In the genomic region with DNA sequence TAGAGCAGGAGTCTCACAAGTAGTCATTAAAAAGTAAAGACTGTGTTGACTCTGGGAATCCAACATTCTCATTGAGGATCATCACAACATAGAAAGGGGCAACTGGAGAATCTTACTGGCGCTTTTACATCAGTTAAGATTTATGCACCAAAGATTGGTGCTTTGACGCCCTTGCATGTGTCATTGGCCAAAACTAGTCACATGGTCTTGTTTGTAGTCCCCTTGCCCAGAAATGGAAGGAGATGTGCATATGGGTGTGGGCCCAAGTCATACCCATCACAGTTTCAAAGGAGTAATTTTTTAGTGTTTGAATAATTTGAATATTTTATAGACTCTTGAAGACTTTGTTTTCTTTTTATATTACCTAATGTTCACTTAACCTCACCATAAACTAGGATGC, we compare ENCODE assay signal across 19 cellular contexts.
DNase-seq lines count a peak whose midpoint lies in the region; ATAC-seq and TF ChIP-seq lines count a peak whose summit lies in the region.
"Had no signal": no experiment of that assay in that cellular context is flagged by ENCODE, and none has a peak within 500 bp of the region (broad histone marks: within the 10 kb centered on the region; RNA-seq: fewer than 3 reads in every experiment).

No MANE protein-coding gene starts in this region.

- H3K27ac Mint-ChIP-seq in WTC11, result 0 out of 2 replicates have a peak overlapping the region, but pooled peaks have one; percentile 21
- H3K27ac Mint-ChIP-seq: B cell; CD4-positive, alpha-beta T cell; CD8-positive, alpha-beta T cell had no signal

- no peaks in the 10 kb centered on the region for H3K9me3 Mint-ChIP-seq in WTC11

- H3K36me3 ChIP-seq in DND-41 (ENCODE audit: insufficient read depth, low read length) (no peaks in the 10 kb centered on the region), osteoblast (ENCODE audit: insufficient read depth, low read length) (no peaks in the 10 kb centered on the region)
- H3K36me3 ChIP-seq: BLaER1 treated with 17β-estradiol and CSF1 and Interleukin-3, amounts not matched to agents 10 nM and 100 nM had no signal

- no peak for DNase-seq in DND-41
- DNase-seq in WTC11 (ENCODE audit: low spot score), result no peak
- peak; percentile 1 for DNase-seq in osteoblast (ENCODE audit: insufficient read length, low spot score, missing footprints)
- DNase-seq in caudate nucleus (lab: John Stamatoyannopoulos, UW), result no peak
- DNase-seq: AML-193; Caco-2; Calu3; CD4-positive, alpha-beta T cell; CD8-positive, alpha-beta T cell; DMS79 treated with DMSO at 0.1 percent for 48 hours; EL; GDM1 had no signal

- CTCF ChIA-PET in WTC11 (lab: Charles Lee), result no interaction called here

- ATAC-seq in DND-41 (ENCODE audit: insufficient read depth, low read depth) (no peak), WTC11 (peak; percentile 13; the same call in 1 of the 2 replicates), HG03095 (IDR thresholded peaks at IDR 0.05; ENCODE audit: unreplicated experiment) (no peak)
- ATAC-seq: A549; CD8-positive, alpha-beta T cell; GM12878 had no signal

- H3K4me2 ChIP-seq in DND-41 (ENCODE audit: insufficient read depth, low read length) (no peak overlapping the region), osteoblast (ENCODE audit: insufficient read depth, low read length) (no peak overlapping the region)
- H3K4me2 ChIP-seq: A549; BLaER1 treated with 17β-estradiol and CSF1 and Interleukin-3, amounts not matched to agents 10 nM and 100 nM had no signal

- H3K4me1 Mint-ChIP-seq in WTC11, result peaks cover 44% of the 10 kb centered on the region
- H3K4me1 Mint-ChIP-seq: B cell had no signal

- no peaks in the 10 kb centered on the region for H3K27me3 Mint-ChIP-seq in WTC11 (ENCODE audit: low read depth)
- H3K27me3 Mint-ChIP-seq: B cell; CD4-positive, alpha-beta T cell had no signal

- no peak overlapping the region for H3K4me3 ChIP-seq in DND-41 (ENCODE audit: low read depth in 1 of 2, low read length in 2 of 2)
- H3K4me3 ChIP-seq in osteoblast (ENCODE audit: insufficient read depth, low read length), result no peak overlapping the region
- H3K4me3 ChIP-seq: A549; BLaER1 treated with 17β-estradiol and CSF1 and Interleukin-3, amounts not matched to agents 10 nM and 100 nM; GM12878 had no signal

- H3K36me3 Mint-ChIP-seq in WTC11, result peaks cover 17% of the 10 kb centered on the region
- H3K36me3 Mint-ChIP-seq: CD8-positive, alpha-beta T cell had no signal

- H3K4me3 Mint-ChIP-seq in WTC11, result no peak overlapping the region
- H3K4me3 Mint-ChIP-seq: B cell; CD4-positive, alpha-beta T cell; CD8-positive, alpha-beta T cell had no signal

- H4K20me1 ChIP-seq in DND-41 (ENCODE audit: insufficient read depth, low read length) (no peaks in the 10 kb centered on the region), osteoblast (ENCODE audit: insufficient read depth, low read length) (no peaks in the 10 kb centered on the region)
- H4K20me1 ChIP-seq: BLaER1 treated with 17β-estradiol and CSF1 and Interleukin-3, amounts not matched to agents 10 nM and 100 nM had no signal

- no peak overlapping the region for H3K9ac ChIP-seq in DND-41 (ENCODE audit: low read depth, low read length)
- H3K9ac ChIP-seq: BLaER1 treated with 17β-estradiol and CSF1 and Interleukin-3, amounts not matched to agents 10 nM and 100 nM had no signal

- TF ChIP-seq CTCF in DND-41 (IDR thresholded peaks at IDR 0.05; ENCODE audit: borderline replicate concordance, extremely low read depth, low read length, poor library complexity, severe bottlenecking), result no peak
- no peak for TF ChIP-seq CTCF in WTC11 (IDR thresholded peaks at IDR 0.05)
- no peak for TF ChIP-seq CTCF in osteoblast (IDR thresholded peaks at IDR 0.05; ENCODE audit: extremely low read depth, low read depth, low read length)

- H3K9me3 ChIP-seq in DND-41 (ENCODE audit: insufficient read depth, low read length, severe bottlenecking), result peaks cover 4% of the 10 kb centered on the region
- no peaks in the 10 kb centered on the region for H3K9me3 ChIP-seq in osteoblast (ENCODE audit: low read depth, low read length)
- H3K9me3 ChIP-seq: A549; BLaER1 treated with 17β-estradiol and CSF1 and Interleukin-3, amounts not matched to agents 10 nM and 100 nM; Caco-2 had no signal

- H3K27me3 ChIP-seq in DND-41 (ENCODE audit: insufficient read depth, low read length, poor library complexity), result no peaks in the 10 kb centered on the region
- H3K27me3 ChIP-seq in osteoblast (ENCODE audit: insufficient read depth, low read length), result no peaks in the 10 kb centered on the region
- H3K27me3 ChIP-seq: BLaER1 treated with 17β-estradiol and CSF1 and Interleukin-3, amounts not matched to agents 10 nM and 100 nM had no signal

- no peaks in the 10 kb centered on the region for H3K4me1 ChIP-seq in DND-41 (ENCODE audit: insufficient read depth, low read length)
- H3K4me1 ChIP-seq in osteoblast (ENCODE audit: insufficient read depth, low read length), result no peaks in the 10 kb centered on the region
- H3K4me1 ChIP-seq: A549, Caco-2 had no signal

- POLR2A ChIA-PET in WTC11 (lab: Charles Lee), result no interaction called here

- no peaks in the 10 kb centered on the region for H3K79me2 ChIP-seq in DND-41 (ENCODE audit: insufficient read depth, low read length)
- no peaks in the 10 kb centered on the region for H3K79me2 ChIP-seq in osteoblast (ENCODE audit: insufficient read depth, low read length)

- H2AFZ ChIP-seq in DND-41 (ENCODE audit: low read depth, low read length) (0 out of 2 replicates have a peak overlapping the region, but pooled peaks have one; percentile 26), osteoblast (ENCODE audit: low read length) (no peak overlapping the region)

- H3K27ac ChIP-seq in DND-41 (ENCODE audit: low read length), result no peak overlapping the region
- no peak overlapping the region for H3K27ac ChIP-seq in osteoblast (ENCODE audit: low read depth, low read length)
- no peak overlapping the region for H3K27ac ChIP-seq in caudate nucleus (ENCODE audit: low read depth, low read length)
- H3K27ac ChIP-seq: 22Rv1; A549; BLaER1 treated with 17β-estradiol and CSF1 and Interleukin-3, amounts not matched to agents 10 nM and 100 nM; C4-2B had no signal

TF ChIP-seq in WTC11, 78 proteins besides CTCF, POLR2A, EP300 and RAD21:
- no peak for TF ChIP-seq ATF1 (CRISPR knock-in tag; IDR thresholded peaks at IDR 0.05)
- TF ChIP-seq, protein P1, sequence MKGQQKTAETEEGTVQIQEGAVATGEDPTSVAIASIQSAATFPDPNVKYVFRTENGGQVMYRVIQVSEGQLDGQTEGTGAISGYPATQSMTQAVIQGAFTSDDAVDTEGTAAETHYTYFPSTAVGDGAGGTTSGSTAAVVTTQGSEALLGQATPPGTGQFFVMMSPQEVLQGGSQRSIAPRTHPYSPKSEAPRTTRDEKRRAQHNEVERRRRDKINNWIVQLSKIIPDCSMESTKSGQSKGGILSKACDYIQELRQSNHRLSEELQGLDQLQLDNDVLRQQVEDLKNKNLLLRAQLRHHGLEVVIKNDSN (CRISPR knock-in tag; IDR thresholded peaks at IDR 0.05), result 0 out of 2 replicates have a peak, but pooled peaks have one; percentile 26
- TF ChIP-seq, protein P2, sequence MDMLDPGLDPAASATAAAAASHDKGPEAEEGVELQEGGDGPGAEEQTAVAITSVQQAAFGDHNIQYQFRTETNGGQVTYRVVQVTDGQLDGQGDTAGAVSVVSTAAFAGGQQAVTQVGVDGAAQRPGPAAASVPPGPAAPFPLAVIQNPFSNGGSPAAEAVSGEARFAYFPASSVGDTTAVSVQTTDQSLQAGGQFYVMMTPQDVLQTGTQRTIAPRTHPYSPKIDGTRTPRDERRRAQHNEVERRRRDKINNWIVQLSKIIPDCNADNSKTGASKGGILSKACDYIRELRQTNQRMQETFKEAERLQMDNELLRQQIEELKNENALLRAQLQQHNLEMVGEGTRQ (CRISPR knock-in tag; IDR thresholded peaks at IDR 0.05), result 0 out of 2 replicates have a peak, but pooled peaks have one; percentile 15
